33 cellular contexts compared by ENCODE assay signal in the genomic region with DNA sequence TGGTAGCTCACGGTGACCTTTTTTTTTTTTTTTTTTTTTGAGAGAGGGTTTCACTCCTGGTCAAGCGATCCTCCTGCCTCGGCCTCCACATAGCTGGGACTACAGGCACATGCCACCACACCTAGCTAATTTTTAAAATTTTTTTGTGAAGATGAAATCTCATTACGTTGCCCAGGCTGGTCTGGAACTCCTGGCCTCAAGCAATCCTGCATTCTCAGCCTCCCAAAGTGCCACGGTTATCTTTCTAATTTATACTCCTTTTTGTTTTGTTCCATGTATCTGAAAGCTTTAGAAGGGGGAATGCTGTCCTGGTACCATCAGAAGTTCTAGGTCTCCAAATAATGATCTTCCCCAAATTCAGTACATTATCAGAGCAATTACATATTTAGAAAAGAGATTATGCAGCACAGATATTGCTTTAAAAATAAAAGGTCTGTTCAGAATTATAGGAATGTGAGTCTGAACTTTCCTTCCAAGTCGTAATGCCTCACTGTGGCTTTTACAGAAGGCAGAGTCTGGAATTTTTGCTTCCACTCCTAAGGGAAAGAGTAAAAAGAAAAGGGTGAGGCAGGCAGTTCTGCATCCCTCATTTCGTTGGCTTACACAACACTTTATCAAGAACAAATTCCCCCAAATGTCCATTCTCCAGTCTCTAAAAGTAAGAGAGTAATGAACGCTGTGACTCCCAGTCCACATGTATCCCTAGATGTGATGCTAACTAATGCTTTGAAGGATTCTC.
"Had no signal": no experiment of that assay in that cellular context is flagged by ENCODE, and none has a peak within 500 bp of the region (broad histone marks: within the 10 kb centered on the region; RNA-seq: fewer than 3 reads in every experiment).

No MANE protein-coding gene starts in this region.

- H3K4me1 ChIP-seq: gastroesophageal sphincter, heart right ventricle had no signal

- H3K4me3 Mint-ChIP-seq: activated B cell treated with CpG ODN at 0.5 μM for 24 hours; activated CD8-positive, alpha-beta T cell treated with anti-CD3 and anti-CD28 coated beads for 36 hours; activated naive CD4-positive, alpha-beta T cell treated with anti-CD3 and anti-CD28 coated beads, Interleukin-2, amount 10 ng/mL, durations not matched to agents 7 days and 5 days; activated naive CD8-positive, alpha-beta T cell treated with anti-CD3 and anti-CD28 coated beads, Interleukin-2, amount 10 ng/mL, durations not matched to agents 7 days and 5 days; activated T-cell treated with anti-CD3 and anti-CD28 coated beads, Interleukin-2, amount 50 U/mL, for 24 hours; activated T-cell treated with anti-CD3 and anti-CD28 coated beads, Interleukin-2, amount 50 U/mL, for 72 hours; central memory CD8-positive, alpha-beta T cell; endodermal cell; T-helper 17 cell; T-helper 2 cell treated with Interferon-gamma antibody and Interleukin-4, amounts not matched to agents 5 μg/mL and 100 μg/mL, for 36 hours had no signal

- ATAC-seq: activated CD4-positive, CD25-positive, alpha-beta regulatory T cell treated with anti-CD3 and anti-CD28 coated beads, Interleukin-2, amount 50 U/mL, for 24 hours; activated CD8-positive, alpha-beta T cell treated with anti-CD3 and anti-CD28 coated beads for 36 hours; activated naive CD4-positive, alpha-beta T cell treated with anti-CD3 and anti-CD28 coated beads, Interleukin-2, amount 50 U/mL, for 72 hours; activated T-cell treated with anti-CD3 and anti-CD28 coated beads, Interleukin-2, amount 50 U/mL, for 72 hours; esophagus mucosa; gastroesophageal sphincter; heart right ventricle; T-helper 17 cell had no signal

- H3K4me3 ChIP-seq: gastroesophageal sphincter, heart right ventricle, hepatocyte had no signal

- H3K27ac ChIP-seq: brain microvascular endothelial cell, gastroesophageal sphincter, heart right ventricle, hepatocyte, WERI-Rb-1 had no signal

- H3K4me2 ChIP-seq: hepatocyte had no signal

- H3K79me2 ChIP-seq: hepatocyte had no signal

- H3K36me3 ChIP-seq: brain microvascular endothelial cell, gastroesophageal sphincter, heart right ventricle, WERI-Rb-1 had no signal

- H3K27me3 ChIP-seq: brain microvascular endothelial cell, gastroesophageal sphincter, hepatocyte had no signal

- DNase-seq: activated B cell treated with CpG ODN at 0.5 μM for 24 hours; activated CD4-positive, alpha-beta T cell treated with anti-CD3 and anti-CD28 coated beads for 48 hours; activated CD4-positive, alpha-beta T cell treated with anti-CD3 and anti-CD28 coated beads, Interleukin-2, amount 50 U/mL, for 1 hour; activated CD4-positive, alpha-beta T cell treated with anti-CD3 and anti-CD28 coated beads, Interleukin-2, amount 50 U/mL, for 48 hours; activated CD8-positive, alpha-beta memory T cell treated with anti-CD3 and anti-CD28 coated beads, Interleukin-2, amount 50 U/mL, for 48 hours; activated CD8-positive, alpha-beta T cell treated with anti-CD3 and anti-CD28 coated beads for 36 hours; activated gamma-delta T cell; activated naive CD4-positive, alpha-beta T cell; activated naive CD4-positive, alpha-beta T cell treated with anti-CD3 and anti-CD28 coated beads, Interleukin-2, amount 10 ng/mL, durations not matched to agents 7 days and 5 days; activated naive CD8-positive, alpha-beta T cell treated with anti-CD3 and anti-CD28 coated beads, Interleukin-2, amount 10 ng/mL, durations not matched to agents 7 days and 5 days; activated T-cell treated with anti-CD3 and anti-CD28 coated beads for 4 hours; activated T-cell treated with anti-CD3 and anti-CD28 coated beads, Interleukin-2, amount 50 U/mL, for 24 hours; activated T-cell treated with anti-CD3 and anti-CD28 coated beads, Interleukin-2, amount 50 U/mL, for 72 hours; amygdala; aorta; brain microvascular endothelial cell; cortex of kidney; dermis blood vessel endothelial cell; effector CD4-positive, alpha-beta T cell; endodermal cell; foreskin melanocyte; heart right ventricle; T-helper 1 cell; T-helper 17 cell; T1000; WERI-Rb-1 had no signal

- H3K4me1 Mint-ChIP-seq: activated B cell treated with CpG ODN at 0.5 μM for 24 hours; activated naive CD4-positive, alpha-beta T cell treated with anti-CD3 and anti-CD28 coated beads, Interleukin-2, amount 10 ng/mL, durations not matched to agents 7 days and 5 days; activated naive CD8-positive, alpha-beta T cell treated with anti-CD3 and anti-CD28 coated beads, Interleukin-2, amount 10 ng/mL, durations not matched to agents 7 days and 5 days; central memory CD8-positive, alpha-beta T cell; endodermal cell; T-helper 17 cell had no signal

- H3K27ac Mint-ChIP-seq: activated B cell treated with CpG ODN at 0.5 μM for 24 hours; activated CD8-positive, alpha-beta T cell treated with anti-CD3 and anti-CD28 coated beads for 36 hours; activated naive CD4-positive, alpha-beta T cell treated with anti-CD3 and anti-CD28 coated beads, Interleukin-2, amount 10 ng/mL, durations not matched to agents 7 days and 5 days; activated naive CD4-positive, alpha-beta T cell treated with anti-CD3 and anti-CD28 coated beads, Interleukin-2, amount 50 U/mL, for 72 hours; activated naive CD8-positive, alpha-beta T cell treated with anti-CD3 and anti-CD28 coated beads, Interleukin-2, amount 10 ng/mL, durations not matched to agents 7 days and 5 days; activated T-cell treated with anti-CD3 and anti-CD28 coated beads, Interleukin-2, amount 50 U/mL, for 24 hours; activated T-cell treated with anti-CD3 and anti-CD28 coated beads, Interleukin-2, amount 50 U/mL, for 72 hours; endodermal cell; T-helper 17 cell; T-helper 2 cell treated with Interferon-gamma antibody and Interleukin-4, amounts not matched to agents 5 μg/mL and 100 μg/mL, for 36 hours had no signal

- H3K27me3 Mint-ChIP-seq: activated B cell treated with CpG ODN at 0.5 μM for 24 hours; activated naive CD4-positive, alpha-beta T cell treated with anti-CD3 and anti-CD28 coated beads, Interleukin-2, amount 10 ng/mL, durations not matched to agents 7 days and 5 days; activated T-cell treated with anti-CD3 and anti-CD28 coated beads, Interleukin-2, amount 50 U/mL, for 24 hours; central memory CD8-positive, alpha-beta T cell; T-helper 17 cell had no signal

- H2AFZ ChIP-seq: hepatocyte had no signal

- H3K36me3 Mint-ChIP-seq: activated naive CD8-positive, alpha-beta T cell treated with anti-CD3 and anti-CD28 coated beads, Interleukin-2, amount 10 ng/mL, durations not matched to agents 7 days and 5 days had no signal
